ENCODE assay signal across 16 cellular contexts in the genomic region with DNA sequence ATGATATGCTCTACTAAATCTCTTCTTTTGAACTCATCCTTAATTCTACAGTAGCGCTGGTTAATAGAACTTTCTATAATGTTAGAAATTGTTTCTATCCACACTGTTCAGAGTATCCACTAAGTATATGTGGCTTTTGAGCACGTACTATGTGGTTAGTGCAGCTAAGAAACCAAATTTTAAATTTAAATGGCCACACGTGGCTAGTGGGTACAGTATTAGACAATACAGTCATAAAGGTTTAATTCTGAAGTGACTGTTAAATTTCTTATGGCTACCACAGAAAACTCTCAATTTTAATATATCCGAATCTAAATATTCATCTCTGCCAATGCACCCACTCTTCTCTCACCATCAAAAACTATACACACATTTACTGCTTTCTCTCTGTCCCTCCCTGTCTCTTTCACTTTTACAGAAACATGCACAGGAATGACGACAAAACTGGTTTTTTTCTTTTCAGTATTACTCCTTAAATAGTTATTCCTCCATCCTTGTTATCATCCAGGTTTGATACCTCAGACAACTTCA.
A peak's percentile ranks its signal among the peaks of the same experiment; 100 is the strongest.
DNase-seq lines count a peak whose midpoint lies in the region; ATAC-seq, FAIRE-seq and TF ChIP-seq lines count a peak whose summit lies in the region.
"Had no signal": no experiment of that assay in that cellular context is flagged by ENCODE, and none has a peak within 500 bp of the region (broad histone marks: within the 10 kb centered on the region; RNA-seq: fewer than 3 reads in every experiment).

No MANE protein-coding gene starts in this region.

- CTCF ChIA-PET in GM12878 (lab: Yijun Ruan, JAX), result no interaction called here

- no peak for TF ChIP-seq POLR2A in GM12878 (IDR thresholded peaks at IDR 0.05; ENCODE audit: low read depth, low read length)

- no peak overlapping the region for H3K4me3 ChIP-seq in GM12878
- H3K4me3 ChIP-seq: GM23248 had no signal

- no peak for TF ChIP-seq RAD21 in GM12878 (IDR thresholded peaks at IDR 0.05; ENCODE audit: insufficient read depth, low read depth, low read length)

- intact Hi-C loops in GM12878 (cut with micrococcal nuclease; ENCODE audit: unreplicated experiment), result no loop called here

- WGBS in GM12878 (ENCODE audit: insufficient coverage, insufficient replicate concordance, low lambda C conversion rate, missing lambda C conversion rate), result 0% methylated on average over 5 of the region's 5 CpGs

- no peak for TF ChIP-seq CTCF in GM12878 (IDR thresholded peaks at IDR 0.05 in 2 of 3, conservative IDR thresholded peaks at IDR 0.05 in 1 of 3; ENCODE audit: control insufficient read depth in 2 of 3, extremely low read depth in 1 of 3, insufficient read depth in 1 of 3, low read depth in 3 of 3, low read length in 3 of 3)

- no peak overlapping the region for H3K9ac ChIP-seq in GM12878 (ENCODE audit: control insufficient read depth, insufficient read depth, low read length)
- H3K9ac ChIP-seq: GM23248 had no signal

- no peaks in the 10 kb centered on the region for H3K4me1 ChIP-seq in GM12878 (ENCODE audit: control insufficient read depth, insufficient read depth, low read length)
- H3K4me1 ChIP-seq: Caco-2 had no signal

- in situ Hi-C loops in GM12878 (cut with MboI), result no loop called here

- FAIRE-seq in GM12878 (lab: Jason Lieb, UNC), result no peak
- FAIRE-seq: GM19239 had no signal

- no peaks in the 10 kb centered on the region for H3K27me3 ChIP-seq in GM12878 (replicated peaks in 1 of 2; ENCODE audit: control insufficient read depth in 2 of 2, insufficient read depth in 2 of 2, low read length in 1 of 2)

- POLR2A ChIA-PET in GM12878 (lab: Charles Lee), result no interaction called here

- no peak overlapping the region for H2AFZ ChIP-seq in GM12878 (ENCODE audit: control insufficient read depth, low read depth, low read length)
- H2AFZ ChIP-seq: GM23248 had no signal

- no peak overlapping the region for H3K27ac ChIP-seq in GM12878 (ENCODE audit: control insufficient read depth, insufficient read depth)
- H3K27ac ChIP-seq: 22Rv1, GM23248 had no signal

- RAD21 ChIA-PET in GM12878 (lab: Charles Lee; ENCODE audit: unreplicated experiment), result no interaction called here

- no peaks in the 10 kb centered on the region for H4K20me1 ChIP-seq in GM12878 (ENCODE audit: control insufficient read depth, insufficient read depth)

- H3K4me2 ChIP-seq in GM12878 (ENCODE audit: control insufficient read depth, insufficient read depth), result no peak overlapping the region

- DNase-seq in GM12878 (ENCODE audit: low read depth, low spot score) (no peak), NCI-H1436 treated with DMSO at 0.1 percent for 48 hours (lab: John Stamatoyannopoulos, UW) (no peak), UCSD-AML1 (lab: John Stamatoyannopoulos, UW; ENCODE audit: unreplicated experiment) (no peak)
- DNase-seq: Caco-2; CD8-positive, alpha-beta T cell; DND-41; GM23248; H7; KG1 had no signal

- SMC1A ChIA-PET in GM12878 (lab: Charles Lee; ENCODE audit: uncharacterized antibody, unreplicated experiment), result no interaction called here

- H3K9me3 ChIP-seq in GM12878 (replicated peaks; ENCODE audit: control insufficient read depth, insufficient read depth, low read length), result no peaks in the 10 kb centered on the region
- H3K9me3 ChIP-seq: Caco-2 had no signal

- H3K79me2 ChIP-seq in GM12878 (ENCODE audit: control insufficient read depth, insufficient read depth, low read length), result no peaks in the 10 kb centered on the region

- no peaks in the 10 kb centered on the region for H3K36me3 ChIP-seq in GM12878 (ENCODE audit: control insufficient read depth in 2 of 2, insufficient read depth in 2 of 2, low read length in 1 of 2)

- no TSS peak for BruUV-seq in GM12878 (replicated peaks; lab: Mats Ljungman, UMichigan)

- ATAC-seq in GM18498 (IDR thresholded peaks at IDR 0.05; ENCODE audit: unreplicated experiment), result peak; percentile 43
- ATAC-seq in GM18868 (IDR thresholded peaks at IDR 0.05; ENCODE audit: unreplicated experiment), result peak; percentile 51
- peak; percentile 40 for ATAC-seq in HG02885 (IDR thresholded peaks at IDR 0.05; ENCODE audit: poor library complexity, unreplicated experiment)
- peak; percentile 36 for ATAC-seq in GM12878
- ATAC-seq in GM18858 (IDR thresholded peaks at IDR 0.05; ENCODE audit: unreplicated experiment), result no peak
- ATAC-seq in GM19452 (IDR thresholded peaks at IDR 0.05; ENCODE audit: unreplicated experiment), result no peak
- ATAC-seq: CD8-positive, alpha-beta T cell had no signal

- no peak for TF ChIP-seq EP300 in GM12878 (IDR thresholded peaks at IDR 0.05; ENCODE audit: borderline replicate concordance in 1 of 2, control insufficient read depth in 1 of 2, low read depth in 2 of 2, low read length in 2 of 2)

TF ChIP-seq in GM12878, 131 proteins besides CTCF, POLR2A, EP300 and RAD21:
- TF ChIP-seq BHLHE40 (IDR thresholded peaks at IDR 0.05; ENCODE audit: borderline replicate concordance in 1 of 2, low read depth in 2 of 2, low read length in 1 of 2) (peak; percentile 46; a peak in 3 of 4 replicates), JUNB (IDR thresholded peaks at IDR 0.05) (peak; percentile 47), TARDBP (IDR thresholded peaks at IDR 0.05; ENCODE audit: borderline replicate concordance) (no peak)
- TF ChIP-seq, protein P1, sequence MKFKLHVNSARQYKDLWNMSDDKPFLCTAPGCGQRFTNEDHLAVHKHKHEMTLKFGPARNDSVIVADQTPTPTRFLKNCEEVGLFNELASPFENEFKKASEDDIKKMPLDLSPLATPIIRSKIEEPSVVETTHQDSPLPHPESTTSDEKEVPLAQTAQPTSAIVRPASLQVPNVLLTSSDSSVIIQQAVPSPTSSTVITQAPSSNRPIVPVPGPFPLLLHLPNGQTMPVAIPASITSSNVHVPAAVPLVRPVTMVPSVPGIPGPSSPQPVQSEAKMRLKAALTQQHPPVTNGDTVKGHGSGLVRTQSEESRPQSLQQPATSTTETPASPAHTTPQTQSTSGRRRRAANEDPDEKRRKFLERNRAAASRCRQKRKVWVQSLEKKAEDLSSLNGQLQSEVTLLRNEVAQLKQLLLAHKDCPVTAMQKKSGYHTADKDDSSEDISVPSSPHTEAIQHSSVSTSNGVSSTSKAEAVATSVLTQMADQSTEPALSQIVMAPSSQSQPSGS (IDR thresholded peaks at IDR 0.05; ENCODE audit: low read length), result 0 out of 2 replicates have a peak, but pooled peaks have one; percentile 14

Comparison
In these comparisons a context has a peak if more than half of its experiments do, and no peak if none do; other contexts are left out.
1. ATAC-seq: peak in GM18498 (single experiment), GM18868 (single experiment), HG02885 (single experiment) and GM12878 (single experiment); none in GM18858 (single experiment) and GM19452 (single experiment).